Comparison of ENCODE assay signal across 10 cellular contexts in genomic region chr16:57134982-57135381, GRCh38. TPM values are rescaled to one million over a fixed set of nuclear protein-coding genes. Genes with fewer than 3 reads are reported as not detected.
DNase-seq lines count a peak whose midpoint lies in the region; ATAC-seq and TF ChIP-seq lines count a peak whose summit lies in the region.
"Had no signal": no experiment of that assay in that cellular context is flagged by ENCODE, and none has a peak within 500 bp of the region (broad histone marks: within the 10 kb centered on the region; RNA-seq: fewer than 3 reads in every experiment).

No MANE protein-coding gene starts in this region.

- H3K36me3 Mint-ChIP-seq in T-helper 1 cell treated with Interleukin-12 subunit alpha and Interleukin-12 subunit beta and Interleukin-4 antibody, amounts not matched to agents 30 μg/mL and 1 μg/mL, for 36 hours (ENCODE audit: low read depth), result peaks cover 8% of the 10 kb centered on the region
- H3K36me3 Mint-ChIP-seq in chondrocyte (ENCODE audit: low read depth), result peaks cover 2% of the 10 kb centered on the region
- no peaks in the 10 kb centered on the region for H3K36me3 Mint-ChIP-seq in stimulated activated naive CD8-positive, alpha-beta T cell treated with anti-CD3 and anti-CD28 coated beads, Interleukin-15, Interleukin-2, amounts not matched to agents 100 ng/mL and 50 ng/mL, for 24 hours (ENCODE audit: low read depth)

- DNase-seq in activated CD4-positive, CD25-positive, alpha-beta regulatory T cell treated with anti-CD3 and anti-CD28 coated beads, Interleukin-2, amount 50 U/mL, for 72 hours, result no peak
- DNase-seq in chondrocyte (ENCODE audit: low spot score), result peak; percentile 46
- no peak for DNase-seq in NCI-H128 (lab: John Stamatoyannopoulos, UW; ENCODE audit: unreplicated experiment)
- DNase-seq: ACHN, NCI-H524 had no signal

- H3K9me3 Mint-ChIP-seq in T-helper 1 cell treated with Interleukin-12 subunit alpha and Interleukin-12 subunit beta and Interleukin-4 antibody, amounts not matched to agents 30 μg/mL and 1 μg/mL, for 36 hours, result no peaks in the 10 kb centered on the region
- H3K9me3 Mint-ChIP-seq in chondrocyte (ENCODE audit: low read depth), result no peaks in the 10 kb centered on the region
- no peaks in the 10 kb centered on the region for H3K9me3 Mint-ChIP-seq in stimulated activated naive CD8-positive, alpha-beta T cell treated with anti-CD3 and anti-CD28 coated beads, Interleukin-15, Interleukin-2, amounts not matched to agents 100 ng/mL and 50 ng/mL, for 24 hours

- no peak for TF ChIP-seq CTCF in chondrocyte (IDR thresholded peaks at IDR 0.05)

- H3K4me3 Mint-ChIP-seq in T-helper 1 cell treated with Interleukin-12 subunit alpha and Interleukin-12 subunit beta and Interleukin-4 antibody, amounts not matched to agents 30 μg/mL and 1 μg/mL, for 36 hours, result peak overlapping the region; percentile 81
- H3K4me3 Mint-ChIP-seq in chondrocyte (ENCODE audit: unreplicated experiment), result no peak overlapping the region
- H3K4me3 Mint-ChIP-seq in stimulated activated naive CD8-positive, alpha-beta T cell treated with anti-CD3 and anti-CD28 coated beads, Interleukin-15, Interleukin-2, amounts not matched to agents 100 ng/mL and 50 ng/mL, for 24 hours, result peak overlapping the region; percentile 52

- H3K27me3 Mint-ChIP-seq in T-helper 1 cell treated with Interleukin-12 subunit alpha and Interleukin-12 subunit beta and Interleukin-4 antibody, amounts not matched to agents 30 μg/mL and 1 μg/mL, for 36 hours (ENCODE audit: low read depth), result no peaks in the 10 kb centered on the region
- no peaks in the 10 kb centered on the region for H3K27me3 Mint-ChIP-seq in chondrocyte (ENCODE audit: low read depth)
- no peaks in the 10 kb centered on the region for H3K27me3 Mint-ChIP-seq in stimulated activated naive CD8-positive, alpha-beta T cell treated with anti-CD3 and anti-CD28 coated beads, Interleukin-15, Interleukin-2, amounts not matched to agents 100 ng/mL and 50 ng/mL, for 24 hours

- peaks cover 34% of the 10 kb centered on the region for H3K4me1 Mint-ChIP-seq in T-helper 1 cell treated with Interleukin-12 subunit alpha and Interleukin-12 subunit beta and Interleukin-4 antibody, amounts not matched to agents 30 μg/mL and 1 μg/mL, for 36 hours (ENCODE audit: low read depth)
- H3K4me1 Mint-ChIP-seq in chondrocyte (ENCODE audit: low read depth), result peaks cover 7% of the 10 kb centered on the region
- H3K4me1 Mint-ChIP-seq in stimulated activated naive CD8-positive, alpha-beta T cell treated with anti-CD3 and anti-CD28 coated beads, Interleukin-15, Interleukin-2, amounts not matched to agents 100 ng/mL and 50 ng/mL, for 24 hours (ENCODE audit: low read depth), result peaks cover 68% of the 10 kb centered on the region

- peak overlapping the region; percentile 88 for H3K27ac Mint-ChIP-seq in T-helper 1 cell treated with Interleukin-12 subunit alpha and Interleukin-12 subunit beta and Interleukin-4 antibody, amounts not matched to agents 30 μg/mL and 1 μg/mL, for 36 hours
- no peak overlapping the region for H3K27ac Mint-ChIP-seq in chondrocyte (ENCODE audit: unreplicated experiment)
- peak overlapping the region; percentile 87 for H3K27ac Mint-ChIP-seq in stimulated activated naive CD8-positive, alpha-beta T cell treated with anti-CD3 and anti-CD28 coated beads, Interleukin-15, Interleukin-2, amounts not matched to agents 100 ng/mL and 50 ng/mL, for 24 hours

- ATAC-seq in activated CD4-positive, CD25-positive, alpha-beta regulatory T cell treated with anti-CD3 and anti-CD28 coated beads, Interleukin-2, amount 50 U/mL, for 24 hours, result peak; percentile 28 to 48
- ATAC-seq in HG03135 (IDR thresholded peaks at IDR 0.05; ENCODE audit: unreplicated experiment) (no peak), HG02852 (IDR thresholded peaks at IDR 0.05; ENCODE audit: unreplicated experiment) (no peak)

RNA-seq across cellular contexts. Expression of gene CPNE2, which starts 42.6 kb away (rescaled TPM):
- 10.0 to 22.3 TPM (median 21.8 TPM) in 3 replicates for total RNA-seq in chondrocyte

RNA-seq across cellular contexts. Expression of gene PSME3IP1, which starts 50.9 kb away (rescaled TPM):
- total RNA-seq in chondrocyte, result 51.3 to 65.5 TPM (median 56.8 TPM) in 3 replicates

RNA-seq across cellular contexts. Expression of gene RSPRY1, which starts 51.1 kb away (rescaled TPM):
- total RNA-seq in chondrocyte, result 38.9 to 48.7 TPM (median 42.6 TPM) in 3 replicates

Comparison
In these comparisons a context has a peak if more than half of its experiments do, and no peak if none do; other contexts are left out.
1. ATAC-seq: peak in activated CD4-positive, CD25-positive, alpha-beta regulatory T cell treated with anti-CD3 and anti-CD28 coated beads, Interleukin-2, amount 50 U/mL, for 24 hours (2 of 2); none in HG03135 (single experiment) and HG02852 (single experiment).